ENCODE assay signal across 22 cellular contexts in genomic region chr3:135368316-135368715, GRCh38.
DNase-seq lines count a peak whose midpoint lies in the region; ATAC-seq, FAIRE-seq and TF ChIP-seq lines count a peak whose summit lies in the region.
"Had no signal": no experiment of that assay in that cellular context is flagged by ENCODE, and none has a peak within 500 bp of the region (broad histone marks: within the 10 kb centered on the region; RNA-seq: fewer than 3 reads in every experiment).

No MANE protein-coding gene starts in this region.

- H2BK5ac ChIP-seq in H1 (ENCODE audit: low read depth, low read length), result no peak overlapping the region

- H3K9ac ChIP-seq in HUES48 (ENCODE audit: low read depth, low read length) (no peak overlapping the region), H1 (replicated peaks in 1 of 4; ENCODE audit: extremely low read depth in 1 of 4, low read depth in 3 of 4, low read length in 3 of 4) (no peak overlapping the region)

- H4K20me1 ChIP-seq in H1 (replicated peaks in 1 of 2; ENCODE audit: control insufficient read depth in 1 of 2, insufficient read depth in 2 of 2, low read length in 2 of 2), result no peaks in the 10 kb centered on the region

- no peak overlapping the region for H2BK120ac ChIP-seq in H1 (replicated peaks; ENCODE audit: low read depth, low read length)

- H3K4me1 ChIP-seq in HUES48 (ENCODE audit: control insufficient read depth, insufficient read depth, low read length) (peaks cover 5% of the 10 kb centered on the region; the same call in 1 of the 2 replicates), H1 (replicated peaks in 1 of 4; ENCODE audit: control insufficient read depth in 3 of 4, insufficient read depth in 4 of 4, low read length in 3 of 4) (no peaks in the 10 kb centered on the region; a peak in 1 of 7 replicates)

- H3K4me2 ChIP-seq in H1 (ENCODE audit: insufficient read depth in 1 of 2, low read depth in 2 of 2, low read length in 2 of 2), result no peak overlapping the region; a peak in 1 of 4 replicates

- H3K79me2 ChIP-seq in H1 (ENCODE audit: control insufficient read depth in 1 of 2, insufficient read depth in 2 of 2, low read length in 2 of 2), result no peaks in the 10 kb centered on the region

- POLR2A ChIA-PET in H1 (lab: Charles Lee; ENCODE audit: partially characterized antibody), result interaction anchor here (1.1 kb wide), 2 partner anchors 11 to 13 kb away, joined by 3 read pairs; no protein-coding TSS in a partner anchor

- CTCF ChIA-PET in H1 (lab: Charles Lee; ENCODE audit: partially characterized antibody), result interaction anchor here (0.9 to 1.6 kb wide), 5 partner anchors 10 to 136 kb away, joined by 3 to 5 read pairs (median 3); no protein-coding TSS in a partner anchor

- H2AK5ac ChIP-seq in H1 (ENCODE audit: low read depth, low read length), result no peak overlapping the region

- no peak overlapping the region for H2BK15ac ChIP-seq in H1 (ENCODE audit: low read length)

- no peaks in the 10 kb centered on the region for H3K36me3 ChIP-seq in HUES48 (ENCODE audit: control insufficient read depth, insufficient read depth, low read length)
- H3K36me3 ChIP-seq in H1 (ENCODE audit: control insufficient read depth in 2 of 4, insufficient read depth in 4 of 4, low read length in 3 of 4), result no peaks in the 10 kb centered on the region

- H4K5ac ChIP-seq in H1 (ENCODE audit: insufficient read length, low read depth, low read length), result no peak overlapping the region

- H3K4me3 ChIP-seq in HUES48 (ENCODE audit: low read depth, low read length), result no peak overlapping the region
- no peak overlapping the region for H3K4me3 ChIP-seq in H1 (ENCODE audit: extremely low read depth in 1 of 4, insufficient read depth in 2 of 4, low read depth in 3 of 4, low read length in 4 of 4)

- no peak overlapping the region for H2BK12ac ChIP-seq in H1 (ENCODE audit: low read depth, low read length)

- no peak for TF ChIP-seq RAD21 in H1 (IDR thresholded peaks at IDR 0.05 in 1 of 2, conservative IDR thresholded peaks at IDR 0.05 in 1 of 2; ENCODE audit: low read depth in 2 of 2, low read length in 2 of 2)

- no peak for ATAC-seq in HG03457 (IDR thresholded peaks at IDR 0.05; ENCODE audit: unreplicated experiment)
- ATAC-seq in GM18873 (IDR thresholded peaks at IDR 0.05; ENCODE audit: low FRiP score, unreplicated experiment), result no peak
- ATAC-seq: SK-N-SH treated with all-trans-retinoic acid at 6 μM for 48 hours, T-cell had no signal

- FAIRE-seq in H1 (lab: Jason Lieb, UNC), result peak; percentile 76
- FAIRE-seq: D721Med had no signal

- TF ChIP-seq EP300 in H1 (IDR thresholded peaks at IDR 0.05; ENCODE audit: borderline replicate concordance in 1 of 2, low read depth in 2 of 2, low read length in 2 of 2), result no peak

- no peak overlapping the region for H3K18ac ChIP-seq in H1 (ENCODE audit: extremely low read depth, low read length)

- H3K4ac ChIP-seq in H1 (replicated peaks; ENCODE audit: insufficient read length, low read depth, low read length), result no peak overlapping the region

- H2AFZ ChIP-seq in H1 (ENCODE audit: low read length), result no peak overlapping the region

- H3K9me3 ChIP-seq in HUES48 (ENCODE audit: control insufficient read depth, insufficient read depth, low read length) (no peaks in the 10 kb centered on the region), H1 (ENCODE audit: insufficient read depth in 2 of 2, low read depth in 1 of 2, low read length in 1 of 2) (0 out of 4 replicates have a peak, but pooled peaks cover 0 to 3% of the 10 kb centered on the region in 2 experiments)

- no peak overlapping the region for H3K14ac ChIP-seq in H1 (ENCODE audit: insufficient read length)

- no peak overlapping the region for H4K91ac ChIP-seq in H1 (replicated peaks; ENCODE audit: insufficient read length, low read length)

- TF ChIP-seq POLR2A in H1 (IDR thresholded peaks at IDR 0.05; ENCODE audit: control extremely low read depth in 1 of 2, low read depth in 2 of 2, low read length in 2 of 2), result no peak

- H3K23me2 ChIP-seq in H1 (ENCODE audit: low read depth, low read length), result no peaks in the 10 kb centered on the region

- DNase-seq in H1 (ENCODE audit: low read depth in 1 of 2, low spot score in 2 of 2) (peak in 1 of 2 experiments; percentile 25), iPS-NIHi7 (ENCODE audit: extremely low spot score) (peak; percentile 39), KG1 (lab: John Stamatoyannopoulos, UW) (no peak), LoVo (ENCODE audit: low spot score) (no peak)
- DNase-seq: ACHN; AML-193; DMS79; HCEC 1CT; NCI-H1417; NCI-H187 treated with DMSO at 0.1 percent for 48 hours; NCI-H446; NCI-H526 treated with DMSO at 0.1 percent for 48 hours; NK-92 treated with Interleukin-12 subunit alpha and Interleukin-12 subunit beta, amount 100 ng/mL, for 24 hours; RPMI8226; SIG-M5; T-cell had no signal

- TF ChIP-seq CTCF in H1 (IDR thresholded peaks at IDR 0.05; ENCODE audit: control extremely low read depth in 1 of 3, insufficient read depth in 1 of 3, low read depth in 1 of 3, low read length in 3 of 3), result no peak

- WGBS in H1 (ENCODE audit: extremely low coverage in 1 of 2, insufficient coverage in 1 of 2, insufficient read length in 1 of 2, insufficient replicate concordance in 2 of 2, low coverage in 1 of 2, low lambda C conversion rate in 2 of 2, missing lambda C conversion rate in 1 of 2), 2 experiments, result 39% methylated on average over 3 of the region's 3 CpGs; no CpG with 5 or more reads in 1 of the 2 experiments

- H3K79me1 ChIP-seq in H1 (ENCODE audit: low read depth, low read length), result no peaks in the 10 kb centered on the region

- H3K27ac ChIP-seq in HUES48 (ENCODE audit: low read depth, low read length), result peak overlapping the region; percentile 26
- no peak overlapping the region for H3K27ac ChIP-seq in H1 (ENCODE audit: low read depth, low read length)
- H3K27ac ChIP-seq: C4-2B had no signal

- no peak overlapping the region for H3K56ac ChIP-seq in H1 (replicated peaks; ENCODE audit: insufficient read length, low read depth, low read length)

- H3K27me3 ChIP-seq in HUES48 (ENCODE audit: control insufficient read depth, insufficient read depth, low read length), result no peaks in the 10 kb centered on the region
- no peaks in the 10 kb centered on the region for H3K27me3 ChIP-seq in H1 (replicated peaks in 1 of 4; ENCODE audit: control insufficient read depth in 3 of 4, extremely low read depth in 1 of 4, insufficient read depth in 3 of 4, low read length in 3 of 4)

- no peak overlapping the region for H3K23ac ChIP-seq in H1 (ENCODE audit: insufficient read length)

- no peak overlapping the region for H2BK20ac ChIP-seq in H1 (ENCODE audit: low read length)

- no peak overlapping the region for H4K8ac ChIP-seq in H1 (ENCODE audit: extremely low read depth, insufficient read depth, low read length)

TF ChIP-seq in H1, 55 proteins besides CTCF, POLR2A, EP300 and RAD21 (continues in another document):
- no peak for TF ChIP-seq TEAD4 (IDR thresholded peaks at IDR 0.05; ENCODE audit: low read depth, low read length)
- TF ChIP-seq SIN3A (conservative IDR thresholded peaks at IDR 0.05 in 1 of 2, IDR thresholded peaks at IDR 0.05 in 1 of 2; ENCODE audit: low read depth in 1 of 2, low read length in 2 of 2), result no peak
- TF ChIP-seq GABPA (IDR thresholded peaks at IDR 0.05; ENCODE audit: borderline replicate concordance, insufficient read depth, low read length), result no peak
- no peak for TF ChIP-seq SP4 (IDR thresholded peaks at IDR 0.05; ENCODE audit: low read length)
- TF ChIP-seq KDM1A (IDR thresholded peaks at IDR 0.05; ENCODE audit: borderline replicate concordance, low read length), result no peak
- no peak for TF ChIP-seq TBP (IDR thresholded peaks at IDR 0.05; ENCODE audit: low read depth, low read length)
- TF ChIP-seq PHF8 (conservative IDR thresholded peaks at IDR 0.05; ENCODE audit: low read depth, low read length), result no peak
